1 cellular context compared by ENCODE assay signal in genomic region chr19:48354332-48354992, GRCh38.
TF ChIP-seq lines count a peak whose summit lies in the region.

No MANE protein-coding gene starts in this region.

TF ChIP-seq in HepG2, 621 proteins besides CTCF, POLR2A, EP300 and RAD21 (continued from another document and continues in another):
- TF ChIP-seq ZBTB4 (CRISPR knock-in tag; IDR thresholded peaks at IDR 0.05; ENCODE audit: borderline replicate concordance) (no peak), MNT (IDR thresholded peaks at IDR 0.05) (no peak; the same call in 1 of the 2 replicates), NFKBIZ (CRISPR knock-in tag; IDR thresholded peaks at IDR 0.05) (0 out of 2 replicates have a peak, but pooled peaks have one; percentile 56), ZNF614 (CRISPR knock-in tag; IDR thresholded peaks at IDR 0.05; ENCODE audit: borderline replicate concordance) (peak; percentile 68; the same call in 1 of the 2 replicates), NFYC (CRISPR knock-in tag; IDR thresholded peaks at IDR 0.05) (no peak), SMYD3 (CRISPR knock-in tag; IDR thresholded peaks at IDR 0.05) (peak; percentile 59; the same call in 1 of the 2 replicates), RELA (CRISPR knock-in tag; IDR thresholded peaks at IDR 0.05) (no peak), NFIC (IDR thresholded peaks at IDR 0.05; ENCODE audit: low read length) (peak; percentile 82; the same call in 1 of the 2 replicates), ZNF639 (CRISPR knock-in tag; conservative IDR thresholded peaks at IDR 0.05) (no peak), DR1 (CRISPR knock-in tag; IDR thresholded peaks at IDR 0.05) (no peak), MLLT10 (CRISPR knock-in tag; IDR thresholded peaks at IDR 0.05) (no peak), ZNF790 (CRISPR knock-in tag; IDR thresholded peaks at IDR 0.05; ENCODE audit: borderline replicate concordance) (peak; percentile 5; the same call in 1 of the 2 replicates), REL (CRISPR knock-in tag; conservative IDR thresholded peaks at IDR 0.05) (no peak), THYN1 (CRISPR knock-in tag; IDR thresholded peaks at IDR 0.05; ENCODE audit: borderline replicate concordance, low read depth) (no peak), ARID2 (CRISPR knock-in tag; IDR thresholded peaks at IDR 0.05; ENCODE audit: borderline replicate concordance) (no peak), GATAD1 (CRISPR knock-in tag; IDR thresholded peaks at IDR 0.05) (peak; percentile 53; the same call in 1 of the 2 replicates), IKZF4 (CRISPR knock-in tag; IDR thresholded peaks at IDR 0.05; ENCODE audit: borderline replicate concordance, low read depth, not compliant biosample characterization) (no peak), RBM22 (optimal IDR thresholded peaks at IDR 0.05; ENCODE audit: low read length) (no peak), ZNF263 (CRISPR knock-in tag; IDR thresholded peaks at IDR 0.05) (no peak), ZFP91 (CRISPR knock-in tag; IDR thresholded peaks at IDR 0.05; ENCODE audit: borderline replicate concordance) (peak; percentile 28; the same call in 1 of the 2 replicates), ERF (CRISPR knock-in tag; IDR thresholded peaks at IDR 0.05) (peak; percentile 83; the same call in 1 of the 2 replicates), ZNF280D (CRISPR knock-in tag; IDR thresholded peaks at IDR 0.05) (peak; percentile 44; the same call in 1 of the 2 replicates), TRIM24 (CRISPR knock-in tag; IDR thresholded peaks at IDR 0.05) (no peak), MEIS2 (CRISPR knock-in tag; IDR thresholded peaks at IDR 0.05) (peak; percentile 91), ZNF510 (CRISPR knock-in tag; IDR thresholded peaks at IDR 0.05; ENCODE audit: low read depth) (no peak), SNAPC5 (CRISPR knock-in tag; IDR thresholded peaks at IDR 0.05; ENCODE audit: borderline replicate concordance) (no peak), NR3C1 (CRISPR knock-in tag; IDR thresholded peaks at IDR 0.05) (no peak), AGO1 (IDR thresholded peaks at IDR 0.05; ENCODE audit: low read depth, low read length, poor library complexity, severe bottlenecking) (no peak), ZNF564 (CRISPR knock-in tag; IDR thresholded peaks at IDR 0.05) (no peak), PRDM4 (CRISPR knock-in tag; IDR thresholded peaks at IDR 0.05; ENCODE audit: borderline replicate concordance) (no peak), LBX2 (CRISPR knock-in tag; IDR thresholded peaks at IDR 0.05; ENCODE audit: borderline replicate concordance) (no peak), ZNF484 (CRISPR knock-in tag; IDR thresholded peaks at IDR 0.05; ENCODE audit: borderline replicate concordance, low read depth) (no peak), ZNF281 (CRISPR knock-in tag; IDR thresholded peaks at IDR 0.05; ENCODE audit: borderline replicate concordance) (peak; percentile 32; the same call in 1 of the 2 replicates), ATF1 (CRISPR knock-in tag; IDR thresholded peaks at IDR 0.05) (peak; percentile 69), GTF2F1 (IDR thresholded peaks at IDR 0.05; ENCODE audit: low read length) (no peak), ZNF234 (CRISPR knock-in tag; conservative IDR thresholded peaks at IDR 0.05) (no peak), POGZ (CRISPR knock-in tag; IDR thresholded peaks at IDR 0.05) (peak; percentile 58; the same call in 1 of the 2 replicates), ZNF335 (CRISPR knock-in tag; IDR thresholded peaks at IDR 0.05) (peak; percentile 63; the same call in 1 of the 2 replicates), SALL2 (CRISPR knock-in tag; IDR thresholded peaks at IDR 0.05) (no peak), ZEB1 (IDR thresholded peaks at IDR 0.05; ENCODE audit: insufficient replicate concordance, low read depth) (no peak), HIVEP1 (CRISPR knock-in tag; IDR thresholded peaks at IDR 0.05) (no peak), ZNF891 (CRISPR knock-in tag; IDR thresholded peaks at IDR 0.05) (no peak), SUZ12 (IDR thresholded peaks at IDR 0.05; ENCODE audit: low read depth, low read length) (no peak), GTF3A (CRISPR knock-in tag; conservative IDR thresholded peaks at IDR 0.05) (no peak), ZNF451 (CRISPR knock-in tag; IDR thresholded peaks at IDR 0.05) (no peak), JDP2 (CRISPR knock-in tag; IDR thresholded peaks at IDR 0.05; ENCODE audit: borderline replicate concordance) (no peak), ZFP90 (CRISPR knock-in tag; IDR thresholded peaks at IDR 0.05; ENCODE audit: borderline replicate concordance) (peak; percentile 37; the same call in 1 of the 2 replicates), MXD1 (CRISPR knock-in tag; IDR thresholded peaks at IDR 0.05) (no peak), SOX6 (IDR thresholded peaks at IDR 0.05) (no peak), SOX6 (CRISPR knock-in tag; IDR thresholded peaks at IDR 0.05) (peak; percentile 100), ZNF230 (CRISPR knock-in tag; IDR thresholded peaks at IDR 0.05) (peak; percentile 72; the same call in 1 of the 2 replicates), MED1 (CRISPR knock-in tag; IDR thresholded peaks at IDR 0.05) (peak; percentile 90)
